In genomic region chr18:48022531-48023330, GRCh38 we compare ENCODE assay signal across 9 cellular contexts.
DNase-seq lines count a peak whose midpoint lies in the region; ATAC-seq, FAIRE-seq and TF ChIP-seq lines count a peak whose summit lies in the region.
"Had no signal": no experiment of that assay in that cellular context is flagged by ENCODE, and none has a peak within 500 bp of the region (broad histone marks: within the 10 kb centered on the region; RNA-seq: fewer than 3 reads in every experiment).

No MANE protein-coding gene starts in this region.

- ATAC-seq in activated CD8-positive, alpha-beta T cell treated with anti-CD3 and anti-CD28 coated beads for 36 hours = peak; percentile 78
- ATAC-seq in HG02798 (IDR thresholded peaks at IDR 0.05; ENCODE audit: poor library complexity, unreplicated experiment) = no peak

- no peaks in the 10 kb centered on the region for H3K36me3 Mint-ChIP-seq in activated CD8-positive, alpha-beta T cell treated with anti-CD3 and anti-CD28 coated beads for 36 hours (ENCODE audit: low read depth)
- no peaks in the 10 kb centered on the region for H3K36me3 Mint-ChIP-seq in glutamatergic neuron (ENCODE audit: unreplicated experiment)

- CTCF ChIA-PET in HEK293T (lab: Yijun Ruan, JAX) = no interaction called here
- CTCF ChIA-PET in activated CD8-positive, alpha-beta T cell treated with anti-CD3 and anti-CD28 coated beads for 36 hours (lab: Charles Lee) = interaction anchor here (1.0 to 2.1 kb wide), 6 partner anchors 15 to 419 kb away, joined by 3 to 17 read pairs (median 6); no protein-coding TSS in a partner anchor

- POLR2A ChIA-PET in HEK293T (lab: Yijun Ruan, JAX) = no interaction called here
- POLR2A ChIA-PET in activated CD8-positive, alpha-beta T cell treated with anti-CD3 and anti-CD28 coated beads for 36 hours (lab: Charles Lee) = no interaction called here

- TF ChIP-seq CTCF in D721Med (IDR thresholded peaks at IDR 0.05; ENCODE audit: insufficient read depth, missing control alignments) = peak; percentile 73
- TF ChIP-seq CTCF in activated CD8-positive, alpha-beta T cell treated with anti-CD3 and anti-CD28 coated beads for 36 hours (IDR thresholded peaks at IDR 0.05) = peak; percentile 70
- TF ChIP-seq CTCF in glutamatergic neuron (IDR thresholded peaks at IDR 0.05; ENCODE audit: partially characterized antibody, unreplicated experiment) = peak; percentile 73

- DNase-seq in D721Med (ENCODE audit: insufficient read length, low spot score) (peak; percentile 89), HEK293T (ENCODE audit: extremely low spot score) (peak; percentile 56), NCI-H446 treated with DMSO at 0.1 percent for 48 hours (lab: John Stamatoyannopoulos, UW) (peak; percentile 74), glutamatergic neuron (no peak), putamen (ENCODE audit: low spot score) (peak; percentile 30)
- DNase-seq in activated CD8-positive, alpha-beta T cell treated with anti-CD3 and anti-CD28 coated beads for 36 hours = peak; percentile 12
- DNase-seq in NK-92 treated with Interleukin-12 subunit alpha and Interleukin-12 subunit beta, amount 100 ng/mL, for 24 hours (lab: John Stamatoyannopoulos, UW) = no peak

- no peak overlapping the region for H3K4me3 Mint-ChIP-seq in activated CD8-positive, alpha-beta T cell treated with anti-CD3 and anti-CD28 coated beads for 36 hours
- peak overlapping the region; percentile 77 for H3K4me3 Mint-ChIP-seq in glutamatergic neuron (ENCODE audit: unreplicated experiment)
- H3K4me3 Mint-ChIP-seq: T-helper 1 cell treated with Interleukin-12 subunit alpha and Interleukin-12 subunit beta and Interleukin-4 antibody, amounts not matched to agents 30 μg/mL and 1 μg/mL, for 36 hours had no signal

- H3K27me3 Mint-ChIP-seq in activated CD8-positive, alpha-beta T cell treated with anti-CD3 and anti-CD28 coated beads for 36 hours = peaks cover 11% of the 10 kb centered on the region
- H3K27me3 Mint-ChIP-seq in glutamatergic neuron (ENCODE audit: unreplicated experiment) = peaks cover 7% of the 10 kb centered on the region

- no peaks in the 10 kb centered on the region for H3K9me3 Mint-ChIP-seq in activated CD8-positive, alpha-beta T cell treated with anti-CD3 and anti-CD28 coated beads for 36 hours
- H3K9me3 Mint-ChIP-seq in glutamatergic neuron (ENCODE audit: unreplicated experiment) = peaks cover 9% of the 10 kb centered on the region
- H3K9me3 Mint-ChIP-seq: T-helper 1 cell treated with Interleukin-12 subunit alpha and Interleukin-12 subunit beta and Interleukin-4 antibody, amounts not matched to agents 30 μg/mL and 1 μg/mL, for 36 hours had no signal

- no peaks in the 10 kb centered on the region for H3K4me1 Mint-ChIP-seq in activated CD8-positive, alpha-beta T cell treated with anti-CD3 and anti-CD28 coated beads for 36 hours (ENCODE audit: low read depth)
- H3K4me1 Mint-ChIP-seq in glutamatergic neuron (ENCODE audit: low read depth, unreplicated experiment) = peaks cover 23% of the 10 kb centered on the region

- H3K27ac Mint-ChIP-seq in activated CD8-positive, alpha-beta T cell treated with anti-CD3 and anti-CD28 coated beads for 36 hours = no peak overlapping the region
- H3K27ac Mint-ChIP-seq in glutamatergic neuron (ENCODE audit: unreplicated experiment) = peak overlapping the region; percentile 98
- H3K27ac Mint-ChIP-seq: T-helper 1 cell treated with Interleukin-12 subunit alpha and Interleukin-12 subunit beta and Interleukin-4 antibody, amounts not matched to agents 30 μg/mL and 1 μg/mL, for 36 hours had no signal

- peak; percentile 90 for FAIRE-seq in D721Med (lab: Jason Lieb, UNC)

- intact Hi-C loops in activated CD8-positive, alpha-beta T cell treated with anti-CD3 and anti-CD28 coated beads for 36 hours (cut with micrococcal nuclease) = loop anchor here (1.0 kb wide), 1 partner anchor 250 kb away; no protein-coding TSS in a partner anchor

TF ChIP-seq in HEK293T, 16 proteins besides CTCF, POLR2A, EP300 and RAD21:
- TF ChIP-seq PKNOX1 (IDR thresholded peaks at IDR 0.05) (no peak), ZNF384 (IDR thresholded peaks at IDR 0.05) (no peak), BHLHE40 (IDR thresholded peaks at IDR 0.05; ENCODE audit: borderline replicate concordance) (no peak), LEF1 (IDR thresholded peaks at IDR 0.05; ENCODE audit: borderline replicate concordance) (no peak), SP1 (IDR thresholded peaks at IDR 0.05) (no peak), FOXA1 (IDR thresholded peaks at IDR 0.05) (no peak), L3MBTL2 (conservative IDR thresholded peaks at IDR 0.05) (no peak), TARDBP (IDR thresholded peaks at IDR 0.05) (no peak), ELF4 (IDR thresholded peaks at IDR 0.05) (no peak), NFRKB (IDR thresholded peaks at IDR 0.05) (no peak), FOXK2 (IDR thresholded peaks at IDR 0.05) (no peak), FOXM1 (IDR thresholded peaks at IDR 0.05; ENCODE audit: borderline replicate concordance) (no peak)

Comparison
In these comparisons a context has a peak if more than half of its experiments do, and no peak if none do; other contexts are left out.
1. DNase-seq: peak in D721Med (single experiment), HEK293T (single experiment), NCI-H446 treated with DMSO at 0.1 percent for 48 hours (single experiment), activated CD8-positive, alpha-beta T cell treated with anti-CD3 and anti-CD28 coated beads for 36 hours (single experiment) and putamen (single experiment); none in glutamatergic neuron (single experiment) and NK-92 treated with Interleukin-12 subunit alpha and Interleukin-12 subunit beta, amount 100 ng/mL, for 24 hours (single experiment).
2. Peak in every context shown above with its lines, with median percentiles within 50 percentile points of each other: CTCF ChIP-seq.